ENCODE assay signal across 2 cellular contexts in the genomic region with DNA sequence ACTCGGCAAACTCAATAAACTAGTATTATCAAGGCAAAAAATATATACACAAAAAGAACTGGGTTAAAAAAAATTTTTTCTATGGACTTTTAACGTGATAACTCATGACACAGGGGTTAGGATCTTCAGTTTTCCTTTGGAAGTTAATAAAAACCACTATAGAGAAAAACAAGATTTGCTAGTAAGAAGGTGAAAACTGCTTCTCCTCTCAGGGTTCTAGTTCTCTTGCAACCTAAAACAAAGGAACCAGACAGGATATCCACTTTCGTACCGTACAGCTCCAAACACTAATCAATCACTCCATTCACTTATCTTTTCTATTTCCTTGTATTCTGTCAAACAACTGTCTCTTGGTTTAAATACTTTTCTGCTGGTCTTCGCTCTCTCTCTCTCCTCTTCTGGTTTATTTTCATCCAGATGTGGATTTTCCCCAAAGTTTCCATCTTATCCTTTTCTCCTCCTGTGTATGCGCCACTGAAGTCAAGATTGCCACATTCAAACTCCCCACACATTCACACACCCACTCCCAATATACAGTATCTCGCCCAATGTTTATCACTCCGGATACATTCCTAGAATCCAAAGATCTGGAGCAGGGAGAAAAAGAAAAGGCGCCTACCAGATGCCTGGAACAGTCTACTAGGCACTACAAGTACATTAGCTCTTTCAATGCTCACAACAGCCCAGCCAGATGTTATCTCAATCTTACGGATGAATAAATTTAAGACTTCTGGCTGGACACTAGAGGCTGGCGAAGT.
TF ChIP-seq lines count a peak whose summit lies in the region.

No MANE protein-coding gene starts in this region.

TF ChIP-seq in GM12878, 131 proteins besides CTCF, POLR2A, EP300 and RAD21:
- TF ChIP-seq IKZF2 (IDR thresholded peaks at IDR 0.05) (peak; percentile 7 to 8; a peak in 1 of 4 replicates), MYB (IDR thresholded peaks at IDR 0.05; ENCODE audit: borderline replicate concordance, low read depth, low read length) (no peak), RUNX3 (IDR thresholded peaks at IDR 0.05; ENCODE audit: low read length) (no peak), PAX5 (IDR thresholded peaks at IDR 0.05; ENCODE audit: borderline replicate concordance, low read depth, low read length) (no peak), FOS (IDR thresholded peaks at IDR 0.05; ENCODE audit: borderline replicate concordance, extremely low read depth, insufficient read length) (no peak), SMARCA5 (IDR thresholded peaks at IDR 0.05) (no peak)
- TF ChIP-seq, protein P1, sequence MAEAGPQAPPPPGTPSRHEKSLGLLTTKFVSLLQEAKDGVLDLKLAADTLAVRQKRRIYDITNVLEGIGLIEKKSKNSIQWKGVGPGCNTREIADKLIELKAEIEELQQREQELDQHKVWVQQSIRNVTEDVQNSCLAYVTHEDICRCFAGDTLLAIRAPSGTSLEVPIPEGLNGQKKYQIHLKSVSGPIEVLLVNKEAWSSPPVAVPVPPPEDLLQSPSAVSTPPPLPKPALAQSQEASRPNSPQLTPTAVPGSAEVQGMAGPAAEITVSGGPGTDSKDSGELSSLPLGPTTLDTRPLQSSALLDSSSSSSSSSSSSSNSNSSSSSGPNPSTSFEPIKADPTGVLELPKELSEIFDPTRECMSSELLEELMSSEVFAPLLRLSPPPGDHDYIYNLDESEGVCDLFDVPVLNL (IDR thresholded peaks at IDR 0.05; ENCODE audit: low read depth, low read length): no peak
- TF ChIP-seq, protein P2, sequence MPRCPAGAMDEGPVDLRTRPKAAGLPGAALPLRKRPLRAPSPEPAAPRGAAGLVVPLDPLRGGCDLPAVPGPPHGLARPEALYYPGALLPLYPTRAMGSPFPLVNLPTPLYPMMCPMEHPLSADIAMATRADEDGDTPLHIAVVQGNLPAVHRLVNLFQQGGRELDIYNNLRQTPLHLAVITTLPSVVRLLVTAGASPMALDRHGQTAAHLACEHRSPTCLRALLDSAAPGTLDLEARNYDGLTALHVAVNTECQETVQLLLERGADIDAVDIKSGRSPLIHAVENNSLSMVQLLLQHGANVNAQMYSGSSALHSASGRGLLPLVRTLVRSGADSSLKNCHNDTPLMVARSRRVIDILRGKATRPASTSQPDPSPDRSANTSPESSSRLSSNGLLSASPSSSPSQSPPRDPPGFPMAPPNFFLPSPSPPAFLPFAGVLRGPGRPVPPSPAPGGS (IDR thresholded peaks at IDR 0.05; ENCODE audit: borderline replicate concordance, insufficient read depth, low read depth, low read length, poor library complexity, severe bottlenecking): no peak

TF ChIP-seq in liver, 16 proteins besides CTCF, POLR2A, EP300 and RAD21:
- TF ChIP-seq NR2F2 (IDR thresholded peaks at IDR 0.05) (no peak), EGR1 (IDR thresholded peaks at IDR 0.05; ENCODE audit: low read depth in 2 of 2) (peak in 1 of 2 donors; percentile 5)
